ENCODE assay signal across 20 cellular contexts in the genomic region with DNA sequence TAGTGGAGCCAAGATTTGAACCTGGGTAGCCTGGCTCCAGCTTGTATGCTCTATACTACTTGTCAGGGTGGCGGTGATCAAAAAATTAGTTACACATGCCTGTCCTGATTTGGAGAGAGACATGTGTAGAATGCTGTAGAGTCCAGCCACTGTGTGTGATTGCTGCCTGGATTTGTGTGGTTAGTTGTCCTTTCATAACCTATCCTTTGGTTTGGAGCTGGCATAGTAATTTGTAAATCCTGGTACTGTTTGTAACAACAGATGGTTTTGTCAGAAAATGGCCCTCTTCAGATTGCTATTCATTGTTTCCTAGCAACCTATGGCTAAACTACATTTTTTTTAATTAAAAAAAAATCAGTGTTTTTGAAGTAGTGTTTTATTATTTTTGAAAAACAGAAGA. TPM values are rescaled to one million over a fixed set of nuclear protein-coding genes. Genes with fewer than 3 reads are reported as not detected.
DNase-seq lines count a peak whose midpoint lies in the region; ATAC-seq and TF ChIP-seq lines count a peak whose summit lies in the region.
"Had no signal": no experiment of that assay in that cellular context is flagged by ENCODE, and none has a peak within 500 bp of the region (broad histone marks: within the 10 kb centered on the region; RNA-seq: fewer than 3 reads in every experiment).

No MANE protein-coding gene starts in this region.

- H3K4me3 ChIP-seq in skeletal muscle tissue (ENCODE audit: low read length in 3 of 3), result no peak overlapping the region
- H3K4me3 ChIP-seq: adrenal gland, tibial nerve had no signal

- CTCF ChIA-PET in activated CD8-positive, alpha-beta T cell treated with anti-CD3 and anti-CD28 coated beads, Interleukin-2, amount 10 ng/mL, durations not matched to agents 7 days and 5 days (lab: Charles Lee), result interaction anchor here (0.8 to 1.1 kb wide), 2 partner anchors 32 to 61 kb away, joined by 3 read pairs; partner anchors contain the start of gene DHX8
- CTCF ChIA-PET in activated CD8-positive, alpha-beta T cell treated with anti-CD3 and anti-CD28 coated beads for 36 hours (lab: Charles Lee), result interaction anchor here (1.0 to 1.4 kb wide), 2 partner anchors 61 to 158 kb away, joined by 4 read pairs; no protein-coding TSS in a partner anchor

- no peaks in the 10 kb centered on the region for H3K27me3 ChIP-seq in skeletal muscle tissue (ENCODE audit: control insufficient read depth in 3 of 3, insufficient read depth in 3 of 3, low read length in 3 of 3)
- H3K27me3 ChIP-seq: adrenal gland, tibial nerve had no signal

- no peak for TF ChIP-seq CTCF in activated CD8-positive, alpha-beta T cell treated with anti-CD3 and anti-CD28 coated beads for 36 hours (IDR thresholded peaks at IDR 0.05)

- peak overlapping the region; percentile 52 for H3K27ac ChIP-seq in skeletal muscle tissue (ENCODE audit: low read depth, low read length)
- H3K27ac ChIP-seq: adrenal gland, C4-2B, tibial nerve had no signal

- peaks cover 31 to 46% (median 45%) of the 10 kb centered on the region in 3 donors for H3K36me3 ChIP-seq in skeletal muscle tissue (ENCODE audit: control insufficient read depth in 3 of 3, insufficient read depth in 3 of 3, low read length in 3 of 3)

- intact Hi-C loops in activated CD8-positive, alpha-beta T cell treated with anti-CD3 and anti-CD28 coated beads for 36 hours (cut with micrococcal nuclease), result no loop called here

- peak overlapping the region; percentile 20 for H3K27ac Mint-ChIP-seq in activated CD8-positive, alpha-beta T cell treated with anti-CD3 and anti-CD28 coated beads, Interleukin-2, amount 10 ng/mL, durations not matched to agents 7 days and 5 days
- H3K27ac Mint-ChIP-seq in activated CD8-positive, alpha-beta T cell treated with anti-CD3 and anti-CD28 coated beads for 36 hours, result no peak overlapping the region
- H3K27ac Mint-ChIP-seq: nephron progenitor cell had no signal

- H3K9me3 ChIP-seq in skeletal muscle tissue (ENCODE audit: control insufficient read depth in 3 of 3, low read length in 3 of 3), result no peaks in the 10 kb centered on the region
- H3K9me3 ChIP-seq: adrenal gland, tibial nerve had no signal

- no peak for DNase-seq in activated CD8-positive, alpha-beta T cell treated with anti-CD3 and anti-CD28 coated beads, Interleukin-2, amount 10 ng/mL, durations not matched to agents 7 days and 5 days
- no peak for DNase-seq in activated CD8-positive, alpha-beta T cell treated with anti-CD3 and anti-CD28 coated beads for 36 hours
- DNase-seq in NCI-H524 treated with DMSO at 0.1 percent for 48 hours (lab: John Stamatoyannopoulos, UW) (peak; percentile 8), foreskin melanocyte (peak; percentile 64), NCI-H2107 treated with DMSO at 0.1 percent for 48 hours (lab: John Stamatoyannopoulos, UW; ENCODE audit: unreplicated experiment) (no peak), KG1 (lab: John Stamatoyannopoulos, UW) (no peak)
- DNase-seq: activated effector memory CD4-positive, alpha-beta T cell treated with Interleukin-2 at 50 U/mL for 16 hours; DND-41; effector memory CD4-positive, alpha-beta T cell; kidney; NCI-H1048; nephron progenitor cell; stimulated activated CD4-positive, alpha-beta T cell treated with anti-CD3 and anti-CD28 coated beads, Interleukin-15, amount 100 ng/mL, for 24 hours; stimulated activated naive CD4-positive, alpha-beta T cell had no signal

- no peak overlapping the region for H3K4me3 Mint-ChIP-seq in activated CD8-positive, alpha-beta T cell treated with anti-CD3 and anti-CD28 coated beads, Interleukin-2, amount 10 ng/mL, durations not matched to agents 7 days and 5 days
- no peak overlapping the region for H3K4me3 Mint-ChIP-seq in activated CD8-positive, alpha-beta T cell treated with anti-CD3 and anti-CD28 coated beads for 36 hours
- H3K4me3 Mint-ChIP-seq: nephron progenitor cell had no signal

- ATAC-seq in activated CD8-positive, alpha-beta T cell treated with anti-CD3 and anti-CD28 coated beads, Interleukin-2, amount 10 ng/mL, durations not matched to agents 7 days and 5 days, result no peak
- ATAC-seq in activated CD8-positive, alpha-beta T cell treated with anti-CD3 and anti-CD28 coated beads for 36 hours, result no peak
- ATAC-seq in GM18861 (IDR thresholded peaks at IDR 0.05; ENCODE audit: unreplicated experiment), result no peak
- ATAC-seq: Panc1 had no signal

- H3K4me1 Mint-ChIP-seq in activated CD8-positive, alpha-beta T cell treated with anti-CD3 and anti-CD28 coated beads, Interleukin-2, amount 10 ng/mL, durations not matched to agents 7 days and 5 days (ENCODE audit: low read depth), result no peaks in the 10 kb centered on the region
- H3K4me1 Mint-ChIP-seq in activated CD8-positive, alpha-beta T cell treated with anti-CD3 and anti-CD28 coated beads for 36 hours (ENCODE audit: low read depth), result peaks cover 10% of the 10 kb centered on the region

- POLR2A ChIA-PET in activated CD8-positive, alpha-beta T cell treated with anti-CD3 and anti-CD28 coated beads, Interleukin-2, amount 10 ng/mL, durations not matched to agents 7 days and 5 days (lab: Charles Lee), result interaction anchor here (0.9 kb wide), 1 partner anchor 147 kb away, joined by 4 read pairs; no protein-coding TSS in a partner anchor
- POLR2A ChIA-PET in activated CD8-positive, alpha-beta T cell treated with anti-CD3 and anti-CD28 coated beads for 36 hours (lab: Charles Lee), result interaction anchor here (0.5 to 1.0 kb wide), 2 partner anchors 12 to 17 kb away, joined by 3 read pairs; no protein-coding TSS in a partner anchor

- no peaks in the 10 kb centered on the region for H3K27me3 Mint-ChIP-seq in activated CD8-positive, alpha-beta T cell treated with anti-CD3 and anti-CD28 coated beads, Interleukin-2, amount 10 ng/mL, durations not matched to agents 7 days and 5 days (ENCODE audit: low read depth)
- no peaks in the 10 kb centered on the region for H3K27me3 Mint-ChIP-seq in activated CD8-positive, alpha-beta T cell treated with anti-CD3 and anti-CD28 coated beads for 36 hours

- H3K36me3 Mint-ChIP-seq in activated CD8-positive, alpha-beta T cell treated with anti-CD3 and anti-CD28 coated beads, Interleukin-2, amount 10 ng/mL, durations not matched to agents 7 days and 5 days (ENCODE audit: low read depth), result peaks cover 60% of the 10 kb centered on the region
- peaks cover 47% of the 10 kb centered on the region for H3K36me3 Mint-ChIP-seq in activated CD8-positive, alpha-beta T cell treated with anti-CD3 and anti-CD28 coated beads for 36 hours (ENCODE audit: low read depth)

- peaks cover 7 to 8% (median 8%) of the 10 kb centered on the region in 3 donors for H3K4me1 ChIP-seq in skeletal muscle tissue (ENCODE audit: control insufficient read depth in 3 of 3, insufficient read depth in 3 of 3, low read length in 3 of 3)
- H3K4me1 ChIP-seq: adrenal gland had no signal

- H3K9ac ChIP-seq in skeletal muscle tissue (ENCODE audit: low read depth in 1 of 3, low read length in 3 of 3), result peak overlapping the region in 1 of 3 donors; percentile 45

- H3K9me3 Mint-ChIP-seq in activated CD8-positive, alpha-beta T cell treated with anti-CD3 and anti-CD28 coated beads, Interleukin-2, amount 10 ng/mL, durations not matched to agents 7 days and 5 days (ENCODE audit: insufficient read depth), result no peaks in the 10 kb centered on the region
- no peaks in the 10 kb centered on the region for H3K9me3 Mint-ChIP-seq in activated CD8-positive, alpha-beta T cell treated with anti-CD3 and anti-CD28 coated beads for 36 hours
- H3K9me3 Mint-ChIP-seq: nephron progenitor cell had no signal

RNA-seq across cellular contexts. Expression of gene ETV4, which starts 30.5 kb away (rescaled TPM):
- 1 to 10 TPM; 2.7 to 3.9 TPM for total RNA-seq in activated CD8-positive, alpha-beta T cell treated with anti-CD3 and anti-CD28 coated beads, Interleukin-2, amount 10 ng/mL, durations not matched to agents 7 days and 5 days
- total RNA-seq in activated CD8-positive, alpha-beta T cell treated with anti-CD3 and anti-CD28 coated beads for 36 hours, result 1 to 10 TPM; 5.0 to 5.4 TPM
- 1.6 TPM for total RNA-seq in skeletal muscle tissue

RNA-seq across cellular contexts. Expression of gene DHX8, which starts 31.9 kb away (rescaled TPM):
- total RNA-seq in activated CD8-positive, alpha-beta T cell treated with anti-CD3 and anti-CD28 coated beads, Interleukin-2, amount 10 ng/mL, durations not matched to agents 7 days and 5 days, result 10 to 100 TPM; 52.7 to 56.4 TPM
- total RNA-seq in activated CD8-positive, alpha-beta T cell treated with anti-CD3 and anti-CD28 coated beads for 36 hours, result 10 to 100 TPM; 43.0 to 45.1 TPM
- 23.0 TPM for total RNA-seq in skeletal muscle tissue

Comparison
In these comparisons a context has a peak if more than half of its experiments do, and no peak if none do; other contexts are left out.
1. DNase-seq: peak in NCI-H524 treated with DMSO at 0.1 percent for 48 hours (single experiment) and foreskin melanocyte (single experiment); none in activated CD8-positive, alpha-beta T cell treated with anti-CD3 and anti-CD28 coated beads, Interleukin-2, amount 10 ng/mL, durations not matched to agents 7 days and 5 days (single experiment), activated CD8-positive, alpha-beta T cell treated with anti-CD3 and anti-CD28 coated beads for 36 hours (single experiment), NCI-H2107 treated with DMSO at 0.1 percent for 48 hours (single experiment) and KG1 (single experiment).